21 cellular contexts compared by ENCODE assay signal in genomic region chrX:56314334-56314733, GRCh38.
DNase-seq lines count a peak whose midpoint lies in the region; ATAC-seq and TF ChIP-seq lines count a peak whose summit lies in the region.
"Had no signal": no experiment of that assay in that cellular context is flagged by ENCODE, and none has a peak within 500 bp of the region (broad histone marks: within the 10 kb centered on the region; RNA-seq: fewer than 3 reads in every experiment).

No MANE protein-coding gene starts in this region.

- DNase-seq in DMS53 (lab: John Stamatoyannopoulos, UW) (peak; percentile 16), DMS53 treated with DMSO at 0.1 percent for 48 hours (lab: John Stamatoyannopoulos, UW; ENCODE audit: unreplicated experiment) (no peak), cerebellar nuclear complex (lab: John Stamatoyannopoulos, UW) (no peak), SIG-M5 (lab: John Stamatoyannopoulos, UW) (no peak)
- DNase-seq in activated CD8-positive, alpha-beta T cell treated with anti-CD3 and anti-CD28 coated beads, Interleukin-2, amount 10 ng/mL, durations not matched to agents 7 days and 5 days, result peak; percentile 27
- DNase-seq in naive thymus-derived CD8-positive, alpha-beta T cell, result peak in 5 of 10 donors; percentile 1 to 30 (median 7)
- DNase-seq: activated T-cell treated with anti-CD3 and anti-CD28 coated beads, Interleukin-2, amount 50 U/mL, for 24 hours; aorta; C1 segment of cervical spinal cord; EL; foreskin fibroblast; NCI-H1092 treated with DMSO at 0.1 percent for 48 hours; NK-92 treated with Interleukin-12 subunit alpha and Interleukin-12 subunit beta, amount 100 ng/mL, for 24 hours; occipital lobe; right lobe of liver; stimulated activated CD4-positive, alpha-beta T cell treated with anti-CD3 and anti-CD28 coated beads, Interleukin-2, amount 100 ng/mL, for 24 hours; stimulated activated CD8-positive, alpha-beta memory T cell treated with anti-CD3 and anti-CD28 coated beads, Interleukin-4, amount 100 ng/mL, for 48 hours had no signal

- peak overlapping the region; percentile 25; the same call in 1 of the 2 replicates for H3K9ac ChIP-seq in KMS-11

- no peaks in the 10 kb centered on the region for H4K20me1 ChIP-seq in KMS-11 (ENCODE audit: insufficient read depth)

- peak overlapping the region; percentile 22; the same call in 1 of the 2 replicates for H2AFZ ChIP-seq in KMS-11 (ENCODE audit: low read depth)

- H3K4me2 ChIP-seq in KMS-11, result peak overlapping the region; percentile 47; the same call in 1 of the 2 replicates

- H3K4me3 ChIP-seq in KMS-11 (IDR thresholded peaks at IDR 0.05; ENCODE audit: insufficient read depth, low read depth, low read length), result no peak overlapping the region
- H3K4me3 ChIP-seq: right lobe of liver had no signal

- H3K27ac Mint-ChIP-seq in activated CD8-positive, alpha-beta T cell treated with anti-CD3 and anti-CD28 coated beads, Interleukin-2, amount 10 ng/mL, durations not matched to agents 7 days and 5 days, result peak overlapping the region; percentile 57
- peak overlapping the region in 6 of 10 donors; percentile 5 to 75 (median 49) for H3K27ac Mint-ChIP-seq in naive thymus-derived CD8-positive, alpha-beta T cell
- H3K27ac Mint-ChIP-seq: activated T-cell treated with anti-CD3 and anti-CD28 coated beads, Interleukin-2, amount 50 U/mL, for 24 hours had no signal

- CTCF ChIA-PET in activated CD8-positive, alpha-beta T cell treated with anti-CD3 and anti-CD28 coated beads, Interleukin-2, amount 10 ng/mL, durations not matched to agents 7 days and 5 days (lab: Charles Lee), result no interaction called here

- no peaks in the 10 kb centered on the region for H3K79me2 ChIP-seq in KMS-11 (ENCODE audit: insufficient read depth, low read depth)

- H3K36me3 Mint-ChIP-seq in activated CD8-positive, alpha-beta T cell treated with anti-CD3 and anti-CD28 coated beads, Interleukin-2, amount 10 ng/mL, durations not matched to agents 7 days and 5 days (ENCODE audit: low read depth), result no peaks in the 10 kb centered on the region
- H3K36me3 Mint-ChIP-seq in naive thymus-derived CD8-positive, alpha-beta T cell, result peaks cover 0 to 2% (median 2%) of the 10 kb centered on the region in 3 donors

- no peak for TF ChIP-seq CTCF in KMS-11 (conservative IDR thresholded peaks at IDR 0.05; ENCODE audit: low read depth, low read length)

- peaks cover 3% of the 10 kb centered on the region for H3K9me3 Mint-ChIP-seq in activated CD8-positive, alpha-beta T cell treated with anti-CD3 and anti-CD28 coated beads, Interleukin-2, amount 10 ng/mL, durations not matched to agents 7 days and 5 days (ENCODE audit: insufficient read depth)
- H3K9me3 Mint-ChIP-seq in naive thymus-derived CD8-positive, alpha-beta T cell, result peaks cover 0 to 7% (median 0%) of the 10 kb centered on the region in 9 donors
- H3K9me3 Mint-ChIP-seq: activated T-cell treated with anti-CD3 and anti-CD28 coated beads, Interleukin-2, amount 50 U/mL, for 24 hours had no signal

- peak overlapping the region; percentile 12 for H3K4me3 Mint-ChIP-seq in activated CD8-positive, alpha-beta T cell treated with anti-CD3 and anti-CD28 coated beads, Interleukin-2, amount 10 ng/mL, durations not matched to agents 7 days and 5 days
- peak overlapping the region in 9 of 10 donors; percentile 6 to 79 (median 50) for H3K4me3 Mint-ChIP-seq in naive thymus-derived CD8-positive, alpha-beta T cell
- H3K4me3 Mint-ChIP-seq: activated T-cell treated with anti-CD3 and anti-CD28 coated beads, Interleukin-2, amount 50 U/mL, for 24 hours had no signal

- peaks cover 12% of the 10 kb centered on the region for H3K4me1 ChIP-seq in KMS-11 (ENCODE audit: low read depth, poor library complexity, severe bottlenecking)
- H3K4me1 ChIP-seq: right lobe of liver had no signal

- no peaks in the 10 kb centered on the region for H3K27me3 Mint-ChIP-seq in activated CD8-positive, alpha-beta T cell treated with anti-CD3 and anti-CD28 coated beads, Interleukin-2, amount 10 ng/mL, durations not matched to agents 7 days and 5 days (ENCODE audit: low read depth)
- H3K27me3 Mint-ChIP-seq in naive thymus-derived CD8-positive, alpha-beta T cell, result no peaks in the 10 kb centered on the region

- ATAC-seq in activated CD8-positive, alpha-beta T cell treated with anti-CD3 and anti-CD28 coated beads, Interleukin-2, amount 10 ng/mL, durations not matched to agents 7 days and 5 days, result peak; percentile 58
- ATAC-seq in naive thymus-derived CD8-positive, alpha-beta T cell, result no peak
- ATAC-seq in HG03378 (IDR thresholded peaks at IDR 0.05; ENCODE audit: unreplicated experiment), result no peak
- ATAC-seq: left lobe of liver, right lobe of liver had no signal

- POLR2A ChIA-PET in activated CD8-positive, alpha-beta T cell treated with anti-CD3 and anti-CD28 coated beads, Interleukin-2, amount 10 ng/mL, durations not matched to agents 7 days and 5 days (lab: Charles Lee), result no interaction called here
- POLR2A ChIA-PET in naive thymus-derived CD8-positive, alpha-beta T cell (lab: Charles Lee), result interaction anchor here (0.7 kb wide), 2 partner anchors 26 to 54 kb away, joined by 3 to 4 read pairs; no protein-coding TSS in a partner anchor

- H3K27me3 ChIP-seq in KMS-11 (ENCODE audit: insufficient read depth, low read depth), result no peaks in the 10 kb centered on the region
- H3K27me3 ChIP-seq: right lobe of liver had no signal

- H3K36me3 ChIP-seq in KMS-11 (ENCODE audit: insufficient read depth), result no peaks in the 10 kb centered on the region
- H3K36me3 ChIP-seq: right lobe of liver had no signal

- H3K4me1 Mint-ChIP-seq in activated CD8-positive, alpha-beta T cell treated with anti-CD3 and anti-CD28 coated beads, Interleukin-2, amount 10 ng/mL, durations not matched to agents 7 days and 5 days (ENCODE audit: low read depth), result peaks cover 10% of the 10 kb centered on the region
- H3K4me1 Mint-ChIP-seq in naive thymus-derived CD8-positive, alpha-beta T cell, result peaks cover 0 to 10% (median 7%) of the 10 kb centered on the region in 4 donors

- no peak overlapping the region for H3K27ac ChIP-seq in KMS-11
- H3K27ac ChIP-seq: 22Rv1, right lobe of liver had no signal

Comparison
In these comparisons a context has a peak if more than half of its experiments do, and no peak if none do; other contexts are left out.
1. DNase-seq: peak in DMS53 (single experiment) and activated CD8-positive, alpha-beta T cell treated with anti-CD3 and anti-CD28 coated beads, Interleukin-2, amount 10 ng/mL, durations not matched to agents 7 days and 5 days (single experiment); none in DMS53 treated with DMSO at 0.1 percent for 48 hours (single experiment), cerebellar nuclear complex (0 of 2) and SIG-M5 (single experiment).